In genomic region chr1:203622486-203622885, GRCh38 we compare ENCODE assay signal across 1 cellular context.
TF ChIP-seq lines count a peak whose summit lies in the region.

No MANE protein-coding gene starts in this region.

TF ChIP-seq in IMR-90, 13 proteins besides CTCF, POLR2A, EP300 and RAD21 (continued from another document):
- TF ChIP-seq USF2 (IDR thresholded peaks at IDR 0.05; ENCODE audit: low read depth, low read length) = no peak
- TF ChIP-seq SMC3 (IDR thresholded peaks at IDR 0.05; ENCODE audit: low read depth, low read length) = no peak
- no peak for TF ChIP-seq MAZ (IDR thresholded peaks at IDR 0.05; ENCODE audit: borderline replicate concordance, low read depth, low read length)
- no peak for TF ChIP-seq ELK1 (IDR thresholded peaks at IDR 0.05; ENCODE audit: borderline replicate concordance, low read depth, low read length)
- TF ChIP-seq RCOR1 (IDR thresholded peaks at IDR 0.05; ENCODE audit: insufficient replicate concordance, low read length) = no peak
- TF ChIP-seq RFX5 (IDR thresholded peaks at IDR 0.05; ENCODE audit: low read depth, low read length) = no peak
- no peak for TF ChIP-seq CHD1 (IDR thresholded peaks at IDR 0.05; ENCODE audit: low read depth, low read length)
- TF ChIP-seq CEBPB (IDR thresholded peaks at IDR 0.05; ENCODE audit: low read depth, low read length) = no peak
